In the genomic region with DNA sequence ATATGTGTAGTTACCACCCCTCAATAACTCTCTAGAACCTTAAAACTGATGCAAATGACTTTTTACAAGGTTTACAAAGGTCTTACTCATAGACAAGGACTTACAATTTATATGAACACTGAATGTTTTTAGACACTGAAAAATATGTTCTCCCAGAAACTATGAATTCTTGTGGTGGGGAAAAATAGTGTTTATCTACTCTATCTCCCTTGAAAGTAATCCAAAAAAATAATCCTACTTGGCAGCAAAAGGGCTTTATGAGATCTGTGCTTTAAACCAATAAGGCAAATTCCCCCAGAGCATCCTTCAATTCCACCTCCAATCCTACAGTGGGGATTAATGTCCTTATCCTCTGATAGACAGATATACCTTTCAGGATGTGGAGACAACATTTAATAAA, we compare ENCODE assay signal across 15 cellular contexts.
"Had no signal": no experiment of that assay in that cellular context is flagged by ENCODE, and none has a peak within 500 bp of the region (broad histone marks: within the 10 kb centered on the region; RNA-seq: fewer than 3 reads in every experiment).

No MANE protein-coding gene starts in this region.

- H3K4me1 ChIP-seq: body of pancreas, colonic mucosa, left lung, tibial nerve had no signal

- H3K36me3 ChIP-seq: colonic mucosa, left lung, tibial nerve had no signal

- H3K4me3 ChIP-seq: body of pancreas, colonic mucosa, left lung, tibial nerve had no signal

- H3K27me3 ChIP-seq: body of pancreas, colonic mucosa, left lung, tibial nerve had no signal

- ATAC-seq: activated T-cell treated with anti-CD3 and anti-CD28 coated beads, Interleukin-2, amount 50 U/mL, for 72 hours; body of pancreas; left lung; stimulated activated naive CD8-positive, alpha-beta T cell treated with anti-CD3 and anti-CD28 coated beads, Interleukin-15, Interleukin-2, amounts not matched to agents 100 U/mL and 50 U/mL, for 24 hours had no signal

- H3K27ac ChIP-seq: body of pancreas, colonic mucosa, left lung, tibial nerve had no signal

- H3K9me3 ChIP-seq: body of pancreas, colonic mucosa had no signal

- DNase-seq: activated CD4-positive, alpha-beta T cell treated with anti-CD3 and anti-CD28 coated beads, Interleukin-2, amount 50 U/mL, for 4 hours; activated CD4-positive, CD25-positive, alpha-beta regulatory T cell treated with anti-CD3 and anti-CD28 coated beads, Interleukin-2, amount 50 U/mL, for 72 hours; activated effector memory CD4-positive, alpha-beta T cell treated with anti-CD3 and anti-CD28 coated beads, Interleukin-2, amount 50 U/mL, for 16 hours; activated naive CD4-positive, alpha-beta T cell treated with anti-CD3 and anti-CD28 coated beads, Interleukin-2, amount 50 U/mL, for 16 hours; activated T-cell treated with anti-CD3 and anti-CD28 coated beads, Interleukin-2, amount 50 U/mL, for 72 hours; body of pancreas; colonic mucosa; head of caudate nucleus; left lung; occipital lobe; retina; stimulated activated naive CD8-positive, alpha-beta T cell treated with anti-CD3 and anti-CD28 coated beads, Interleukin-15, Interleukin-2, amounts not matched to agents 100 U/mL and 50 U/mL, for 24 hours; T-helper 1 cell; T1000 had no signal
